Comparison of ENCODE assay signal across 15 cellular contexts in genomic region chr17:72434991-72435618, GRCh38.
DNase-seq lines count a peak whose midpoint lies in the region; ATAC-seq and TF ChIP-seq lines count a peak whose summit lies in the region.
"Had no signal": no experiment of that assay in that cellular context is flagged by ENCODE, and none has a peak within 500 bp of the region (broad histone marks: within the 10 kb centered on the region; RNA-seq: fewer than 3 reads in every experiment).

No MANE protein-coding gene starts in this region.

- H3K4me3 ChIP-seq in PC-3 (ENCODE audit: low read length): no peak overlapping the region
- no peak overlapping the region for H3K4me3 ChIP-seq in epithelial cell of esophagus (ENCODE audit: low read length)
- no peak overlapping the region for H3K4me3 ChIP-seq in prostate gland
- H3K4me3 ChIP-seq: BLaER1 treated with 17β-estradiol and CSF1 and Interleukin-3, amounts not matched to agents 10 nM and 100 nM; MG63 had no signal

- H3K4me2 ChIP-seq in PC-3 (ENCODE audit: low read length): no peak overlapping the region
- H3K4me2 ChIP-seq: BLaER1 treated with 17β-estradiol and CSF1 and Interleukin-3, amounts not matched to agents 10 nM and 100 nM had no signal

- CTCF ChIA-PET in Calu3 (lab: Charles Lee) (no interaction called here), PC-3 (lab: Charles Lee) (interaction anchor here (0.7 kb wide), 1 partner anchor 263 kb away, joined by 3 read pairs; no protein-coding TSS in a partner anchor)

- POLR2A ChIA-PET in PC-3 (lab: Charles Lee; ENCODE audit: unreplicated experiment): interaction anchor here (0.5 to 1.4 kb wide), 2 partner anchors 314 to 764 kb away, joined by 3 to 6 read pairs; no protein-coding TSS in a partner anchor

- WGBS in prostate gland: 70% methylated on average over 9 of the region's 9 CpGs

- no peak overlapping the region for H3K27ac ChIP-seq in PC-3 (ENCODE audit: low read length)
- peak overlapping the region in 1 of 2 donors; percentile 35 for H3K27ac ChIP-seq in prostate gland
- H3K27ac ChIP-seq: BLaER1 treated with 17β-estradiol and CSF1 and Interleukin-3, amounts not matched to agents 10 nM and 100 nM had no signal

- H3K9ac ChIP-seq in PC-3 (ENCODE audit: low read length): no peak overlapping the region
- H3K9ac ChIP-seq: BLaER1 treated with 17β-estradiol and CSF1 and Interleukin-3, amounts not matched to agents 10 nM and 100 nM had no signal

- no peak overlapping the region for H3K4me3 Mint-ChIP-seq in Calu3 (ENCODE audit: low read depth, unreplicated experiment)
- H3K4me3 Mint-ChIP-seq: HFFc6 had no signal

- no peaks in the 10 kb centered on the region for H3K36me3 ChIP-seq in PC-3 (ENCODE audit: low read depth, low read length)
- no peaks in the 10 kb centered on the region for H3K36me3 ChIP-seq in prostate gland
- H3K36me3 ChIP-seq: BLaER1 treated with 17β-estradiol and CSF1 and Interleukin-3, amounts not matched to agents 10 nM and 100 nM; MG63 had no signal

- H2AFZ ChIP-seq in PC-3 (ENCODE audit: low read length): no peak overlapping the region

- peaks cover 52% of the 10 kb centered on the region for H3K4me1 Mint-ChIP-seq in Calu3 (ENCODE audit: low read depth, unreplicated experiment)

- no peak for DNase-seq in Calu3
- DNase-seq in PC-3: no peak
- DNase-seq in epithelial cell of esophagus (ENCODE audit: low read depth): peak; percentile 45
- DNase-seq in prostate gland (ENCODE audit: low spot score): peak; percentile 34
- no peak for DNase-seq in foreskin melanocyte
- DNase-seq in HK-2 (ENCODE audit: unreplicated experiment): no peak
- DNase-seq: DMS53, HFFc6, KG1, MG63, NCI-H1092 treated with DMSO at 0.1 percent for 48 hours, NCI-H187, NCI-H510A had no signal

- no peaks in the 10 kb centered on the region for H4K20me1 ChIP-seq in PC-3 (ENCODE audit: low read length)
- H4K20me1 ChIP-seq: BLaER1 treated with 17β-estradiol and CSF1 and Interleukin-3, amounts not matched to agents 10 nM and 100 nM had no signal

- H3K9me3 ChIP-seq in PC-3 (ENCODE audit: low read length) (no peaks in the 10 kb centered on the region), prostate gland (no peaks in the 10 kb centered on the region)
- H3K9me3 ChIP-seq: MG63 had no signal

- intact Hi-C loops in Calu3 (cut with micrococcal nuclease; ENCODE audit: unreplicated experiment) (no loop called here), PC-3 (cut with micrococcal nuclease) (no loop called here), prostate gland (cut with DNase I) (no loop called here)

- H3K27ac Mint-ChIP-seq in Calu3 (ENCODE audit: unreplicated experiment): peak overlapping the region; percentile 42
- H3K27ac Mint-ChIP-seq: HFFc6 had no signal

- no peaks in the 10 kb centered on the region for H3F3A ChIP-seq in PC-3 (ENCODE audit: low read length, unreplicated experiment)

- H3K27me3 Mint-ChIP-seq in Calu3 (ENCODE audit: unreplicated experiment): no peaks in the 10 kb centered on the region

- ATAC-seq in PC-3 (peak; percentile 72), GM18861 (IDR thresholded peaks at IDR 0.05; ENCODE audit: unreplicated experiment) (no peak)

- TF ChIP-seq POLR2A in prostate gland (IDR thresholded peaks at IDR 0.05): no peak

- peaks cover 93% of the 10 kb centered on the region for H3K79me2 ChIP-seq in PC-3 (ENCODE audit: low read length)

- H3K9me2 ChIP-seq in PC-3 (replicated peaks; ENCODE audit: low read length): no peaks in the 10 kb centered on the region

- TF ChIP-seq CTCF in Calu3 (IDR thresholded peaks at IDR 0.05; ENCODE audit: unreplicated experiment) (no peak), PC-3 (conservative IDR thresholded peaks at IDR 0.05; ENCODE audit: low read depth, low read length) (no peak), epithelial cell of esophagus (IDR thresholded peaks at IDR 0.05; ENCODE audit: insufficient read depth, low read depth, low read length, missing control alignments) (no peak), prostate gland (IDR thresholded peaks at IDR 0.05) (no peak)

- H3K9me3 Mint-ChIP-seq in Calu3 (ENCODE audit: low read depth, unreplicated experiment): no peaks in the 10 kb centered on the region
- H3K9me3 Mint-ChIP-seq: HFFc6 had no signal

- H3K4me1 ChIP-seq in PC-3 (ENCODE audit: insufficient read depth, low read length) (peaks cover 21% of the 10 kb centered on the region; the same call in 1 of the 2 replicates), prostate gland (replicated peaks) (peaks cover 7% of the 10 kb centered on the region)

- H3K27me3 ChIP-seq in PC-3 (ENCODE audit: low read length): no peaks in the 10 kb centered on the region
- no peaks in the 10 kb centered on the region for H3K27me3 ChIP-seq in prostate gland (replicated peaks; ENCODE audit: insufficient read depth)
- H3K27me3 ChIP-seq: BLaER1 treated with 17β-estradiol and CSF1 and Interleukin-3, amounts not matched to agents 10 nM and 100 nM; MG63 had no signal

- peaks cover 29% of the 10 kb centered on the region for H3K36me3 Mint-ChIP-seq in Calu3 (ENCODE audit: insufficient read depth, unreplicated experiment)

- BruUV-seq in Calu3 (replicated peaks; lab: Mats Ljungman, UMichigan) (no TSS peak), PC-3 (replicated peaks; lab: Mats Ljungman, UMichigan) (no TSS peak)

Comparison
In these comparisons a context has a peak if more than half of its experiments do, and no peak if none do; other contexts are left out.
1. DNase-seq: peak in epithelial cell of esophagus (single experiment) and prostate gland (single experiment); none in Calu3 (single experiment), PC-3 (single experiment), foreskin melanocyte (single experiment) and HK-2 (single experiment).